ENCODE assay signal across 8 cellular contexts in the genomic region with DNA sequence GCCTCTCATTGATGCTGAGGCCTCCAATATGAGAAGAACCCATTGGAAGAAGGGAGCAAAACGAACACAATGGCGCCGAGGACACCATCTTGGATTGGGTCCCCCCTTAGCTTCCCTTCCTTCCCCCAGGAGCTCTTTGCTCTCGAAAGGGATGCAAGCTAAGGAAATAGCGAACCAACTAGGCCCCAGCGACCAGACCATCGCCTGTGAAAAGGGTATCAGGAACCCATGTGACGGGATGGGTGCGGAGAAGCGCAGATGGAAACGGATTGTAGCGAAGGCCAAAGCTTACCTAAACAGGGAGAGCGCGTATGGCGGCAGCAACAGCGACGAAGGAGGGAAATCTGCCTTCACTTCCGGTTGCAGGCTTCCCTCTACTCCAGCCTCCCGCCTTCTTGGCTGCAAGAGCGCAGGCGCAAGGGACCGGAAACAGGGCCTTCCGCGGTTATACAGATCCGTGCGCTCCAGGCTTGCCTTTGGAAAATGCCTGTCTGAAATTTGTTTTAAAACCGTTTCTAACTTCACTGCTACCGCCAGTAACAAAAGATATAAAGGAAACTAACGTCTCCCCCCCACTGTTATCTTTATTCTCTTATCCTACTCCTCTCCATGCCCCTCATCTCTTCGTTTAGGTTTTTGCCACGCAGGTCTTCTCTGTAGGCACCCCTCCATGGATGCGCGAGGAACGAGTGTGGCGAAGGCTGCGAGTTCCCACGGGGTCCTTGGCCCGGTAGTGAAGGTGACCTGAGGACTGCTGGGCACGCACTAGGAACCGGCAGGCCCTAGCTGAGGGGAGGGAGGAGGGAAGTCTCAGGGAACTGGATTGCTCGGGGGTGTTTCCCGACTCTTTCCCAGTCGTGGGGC. TPM values are rescaled to one million over a fixed set of nuclear protein-coding genes. Genes with fewer than 3 reads are reported as not detected.
DNase-seq lines count a peak whose midpoint lies in the region; ATAC-seq and TF ChIP-seq lines count a peak whose summit lies in the region.

A gene (minus strand): TSS at position 346 of the 864 bp plus-strand sequence. CDS start 1,471 bp downstream, outside the sequence.

- peak within 1 kb of the TSS; percentile 8 for H2BK120ac ChIP-seq in trophoblast cell (ENCODE audit: insufficient read depth, low read length, poor library complexity)

- H3K27me3 ChIP-seq in adipocyte (replicated peaks; ENCODE audit: control insufficient read depth, insufficient read depth, low read length) (no peaks in the 10 kb centered on the region), cardiac muscle cell (no peaks in the 10 kb centered on the region), trophoblast cell (ENCODE audit: insufficient read depth, low read length) (no peaks in the 10 kb centered on the region), tibial nerve (no peaks in the 10 kb centered on the region)

- H3K27ac ChIP-seq in cardiac muscle cell = peak within 1 kb of the TSS; percentile 98
- peak within 1 kb of the TSS; percentile 87 for H3K27ac ChIP-seq in trophoblast cell (ENCODE audit: low read depth, low read length)
- peak within 1 kb of the TSS; percentile 93 to 99 (median 98) for H3K27ac ChIP-seq in tibial nerve

- H3K18ac ChIP-seq in trophoblast cell (ENCODE audit: low read length) = peak within 1 kb of the TSS; percentile 54

- peaks cover 53 to 68% (median 54%) of the 10 kb centered on the region in 3 donors for H3K4me1 Mint-ChIP-seq in T-cell

- no peak within 1 kb of the TSS for H3K23ac ChIP-seq in trophoblast cell (ENCODE audit: low read length)

- peak within 1 kb of the TSS; percentile 90 for H3K4ac ChIP-seq in trophoblast cell (ENCODE audit: low read depth, low read length)

- H3K4me1 ChIP-seq in adipocyte (ENCODE audit: control insufficient read depth, insufficient read depth, low read length) = peaks cover 22% of the 10 kb centered on the region
- H3K4me1 ChIP-seq in cardiac muscle cell (ENCODE audit: low read depth) = peaks cover 19% of the 10 kb centered on the region
- peaks cover 6% of the 10 kb centered on the region in 2 experiments for H3K4me1 ChIP-seq in trophoblast cell (ENCODE audit: control insufficient read depth in 1 of 2, insufficient read depth in 2 of 2, low read length in 2 of 2)
- H3K4me1 ChIP-seq in tibial nerve = peaks cover 4 to 62% (median 27%) of the 10 kb centered on the region in 4 donors

- TF ChIP-seq EP300 in tibial nerve (IDR thresholded peaks at IDR 0.05) = peak; percentile 89 to 99

- no peaks in the 10 kb centered on the region for H3K9me3 Mint-ChIP-seq in T-cell

- peak within 1 kb of the TSS; percentile 32 for H4K12ac ChIP-seq in trophoblast cell (ENCODE audit: low read depth, low read length)

- H3K36me3 Mint-ChIP-seq in T-cell = peaks cover 31% of the 10 kb centered on the region

- no CpG with 5 or more reads among the region's 43 CpGs for WGBS in trophoblast cell (ENCODE audit: extremely low coverage, insufficient coverage, insufficient read length)
- 1% methylated on average over 43 of the region's 43 CpGs for WGBS in tibial nerve, 2 donors

- peak within 1 kb of the TSS; percentile 99 for H3K27ac Mint-ChIP-seq in T-cell

- TF ChIP-seq CTCF in GM12864 (IDR thresholded peaks at IDR 0.05; ENCODE audit: low read depth, low read length, missing control alignments) (no peak), cardiac muscle cell (IDR thresholded peaks at IDR 0.05; ENCODE audit: low read depth, low read length) (no peak), tibial nerve (IDR thresholded peaks at IDR 0.05) (peak in 1 of 5 experiments; percentile 28)

- H3K79me1 ChIP-seq in trophoblast cell (ENCODE audit: low read length) = peaks cover 10% of the 10 kb centered on the region

- DNase-seq in GM12864 (ENCODE audit: low read depth) (peak; percentile 95), NCI-H1436 (lab: John Stamatoyannopoulos, UW) (peak; percentile 97), T-cell (peak; percentile 84 to 97 (median 92)), adipocyte (ENCODE audit: low read depth) (peak; percentile 99), cardiac muscle cell (ENCODE audit: low read depth in 1 of 2, low spot score in 1 of 2) (peak; percentile 97 to 98), trophoblast cell (peak; percentile 94 to 98), tibial nerve (ENCODE audit: low spot score in 2 of 2) (peak; percentile 89 to 91)

- H3K4me3 Mint-ChIP-seq in T-cell = peak within 1 kb of the TSS; percentile 96 to 99 (median 97)

- H3K9ac ChIP-seq in adipocyte (ENCODE audit: low read length) (peak within 1 kb of the TSS; percentile 97), trophoblast cell (ENCODE audit: low read length) (peak within 1 kb of the TSS; percentile 95)

- no peak within 1 kb of the TSS for H2BK12ac ChIP-seq in trophoblast cell (ENCODE audit: low read length)

- H2BK5ac ChIP-seq in trophoblast cell (ENCODE audit: low read depth, low read length, poor library complexity) = peak within 1 kb of the TSS; percentile 81

- no peaks in the 10 kb centered on the region for H3K27me3 Mint-ChIP-seq in T-cell

- H3K4me2 ChIP-seq in trophoblast cell (ENCODE audit: low read length) = peak within 1 kb of the TSS; percentile 83

- peaks cover 20% of the 10 kb centered on the region for H3K79me2 ChIP-seq in trophoblast cell (ENCODE audit: control insufficient read depth, insufficient read depth, low read length, poor library complexity)

- CTCF ChIA-PET in T-cell (lab: Charles Lee) = interaction anchor here (0.6 to 6.2 kb wide), 15 partner anchors 9 to 825 kb away, joined by 3 to 40 read pairs (median 3); a partner anchor contains a TSS

- POLR2A ChIA-PET in T-cell (lab: Charles Lee) = interaction anchor here (0.6 to 1.2 kb wide), 18 partner anchors 9 to 1296 kb away, joined by 3 to 6 read pairs (median 3); a partner anchor contains a TSS

- H4K91ac ChIP-seq in trophoblast cell (ENCODE audit: low read depth, low read length) = peak within 1 kb of the TSS; percentile 92

- H3K14ac ChIP-seq in trophoblast cell (ENCODE audit: low read length) = peak within 1 kb of the TSS; percentile 29

- H2AFZ ChIP-seq in trophoblast cell (ENCODE audit: insufficient read depth, low read length, poor library complexity) = peak within 1 kb of the TSS; percentile 27

- peak within 1 kb of the TSS; percentile 87 for H3K4me3 ChIP-seq in GM12864 (ENCODE audit: low read depth, low read length)
- H3K4me3 ChIP-seq in adipocyte (ENCODE audit: low read length) = peak within 1 kb of the TSS; percentile 92
- peak within 1 kb of the TSS; percentile 88 for H3K4me3 ChIP-seq in cardiac muscle cell
- peak within 1 kb of the TSS; percentile 82 for H3K4me3 ChIP-seq in trophoblast cell (ENCODE audit: low read depth, low read length)
- peak within 1 kb of the TSS; percentile 65 to 84 (median 74) for H3K4me3 ChIP-seq in tibial nerve

- ATAC-seq in HG02763 (IDR thresholded peaks at IDR 0.05; ENCODE audit: unreplicated experiment) (peak; percentile 67), T-cell (replicated peaks in 1 of 4) (peak; percentile 80 to 81 (median 80))

- peak within 1 kb of the TSS; percentile 14 for H2AK5ac ChIP-seq in trophoblast cell (ENCODE audit: low read length)

- peaks cover 32% of the 10 kb centered on the region for H3K36me3 ChIP-seq in adipocyte (ENCODE audit: control insufficient read depth, insufficient read depth, low read length, severe bottlenecking)
- H3K36me3 ChIP-seq in cardiac muscle cell = peaks cover 30% of the 10 kb centered on the region
- H3K36me3 ChIP-seq in trophoblast cell (ENCODE audit: control insufficient read depth in 1 of 2, insufficient read depth in 2 of 2, low read length in 2 of 2) = peaks cover 20 to 32% of the 10 kb centered on the region in 2 experiments
- H3K36me3 ChIP-seq in tibial nerve = peaks cover 0 to 35% (median 19%) of the 10 kb centered on the region in 3 donors

- TF ChIP-seq POLR2A in tibial nerve (IDR thresholded peaks at IDR 0.05) = peak; percentile 87 to 89

- no peaks in the 10 kb centered on the region for H3K9me3 ChIP-seq in adipocyte (ENCODE audit: control insufficient read depth, low read length)
- no peaks in the 10 kb centered on the region for H3K9me3 ChIP-seq in cardiac muscle cell (ENCODE audit: low read depth)
- no peaks in the 10 kb centered on the region for H3K9me3 ChIP-seq in trophoblast cell (ENCODE audit: insufficient read depth, low read depth, low read length)
- no peaks in the 10 kb centered on the region for H3K9me3 ChIP-seq in tibial nerve

- H4K8ac ChIP-seq in trophoblast cell (ENCODE audit: low read depth, low read length) = peak within 1 kb of the TSS; percentile 67

RNA-seq across cellular contexts. Expression of the gene that starts here (rescaled TPM):
- total RNA-seq in T-cell (100 to 1,000 TPM; 507 to 669 (median 631) TPM), cardiac muscle cell (371 and 455 TPM in 2 replicates), tibial nerve (100 to 1,000 TPM; 306 to 436 (median 358) TPM)
- 321 and 373 TPM in 2 replicates for polyA plus RNA-seq in cardiac muscle cell
- polyA plus RNA-seq in trophoblast cell (2013) = 203 and 220 TPM in 2 replicates

Comparison
In these comparisons a context has a peak if more than half of its experiments do, and no peak if none do; other contexts are left out.
1. Peak in every context shown above with its lines: DNase-seq, ATAC-seq, H3K4me3 ChIP-seq and H3K27ac ChIP-seq.